Comparison of ENCODE assay signal across 10 cellular contexts in genomic region chr1:31670583-31670944, GRCh38. TPM values are rescaled to one million over a fixed set of nuclear protein-coding genes. Genes with fewer than 3 reads are reported as not detected.
DNase-seq lines count a peak whose midpoint lies in the region; ATAC-seq and TF ChIP-seq lines count a peak whose summit lies in the region.
"Had no signal": no experiment of that assay in that cellular context is flagged by ENCODE, and none has a peak within 500 bp of the region (broad histone marks: within the 10 kb centered on the region; RNA-seq: fewer than 3 reads in every experiment).

No MANE protein-coding gene starts in this region.

- BruUV-seq in Panc1 (replicated peaks; lab: Mats Ljungman, UMichigan), result no TSS peak

- H3K9me3 ChIP-seq in Panc1 (ENCODE audit: control insufficient read depth, insufficient read depth, low read depth, low read length) (no peaks in the 10 kb centered on the region), mucosa of rectum (ENCODE audit: control insufficient read depth in 2 of 2, low read length in 2 of 2) (no peaks in the 10 kb centered on the region), thoracic aorta (no peaks in the 10 kb centered on the region)

- ATAC-seq in Panc1 (no peak), thoracic aorta (ENCODE audit: insufficient number of reproducible peaks, low FRiP score, low read depth) (no peak), HG02678 (IDR thresholded peaks at IDR 0.05; ENCODE audit: unreplicated experiment) (no peak), HG02973 (IDR thresholded peaks at IDR 0.05; ENCODE audit: unreplicated experiment) (no peak)

- H3K4me1 ChIP-seq in Panc1 (ENCODE audit: control insufficient read depth, insufficient read depth, low read length) (peaks cover 36% of the 10 kb centered on the region), mucosa of rectum (ENCODE audit: control insufficient read depth in 2 of 2, insufficient read depth in 2 of 2, low read length in 2 of 2) (peaks cover 32 to 40% of the 10 kb centered on the region in 2 donors), thoracic aorta (ENCODE audit: control insufficient read depth in 1 of 2, low read depth in 2 of 2) (peaks cover 13 to 64% of the 10 kb centered on the region in 2 donors)

- no peaks in the 10 kb centered on the region for H3K36me3 ChIP-seq in Panc1 (ENCODE audit: control insufficient read depth, insufficient read depth, low read length)
- H3K36me3 ChIP-seq in mucosa of rectum (ENCODE audit: control insufficient read depth in 2 of 2, insufficient read depth in 2 of 2, low read length in 2 of 2), result no peaks in the 10 kb centered on the region
- peaks cover 9% of the 10 kb centered on the region for H3K36me3 ChIP-seq in thoracic aorta

- intact Hi-C loops in Panc1 (cut with micrococcal nuclease; ENCODE audit: unreplicated experiment), result no loop called here

- no peak for DNase-seq in Panc1 (ENCODE audit: low read depth, low spot score)
- no peak for DNase-seq in choroid plexus epithelial cell (ENCODE audit: low read depth)
- no peak for DNase-seq in thoracic aorta (ENCODE audit: low spot score)
- no peak for DNase-seq in AG08396 (ENCODE audit: low spot score)

- CTCF ChIA-PET in Panc1 (lab: Charles Lee), result interaction anchor here (1.0 kb wide), 1 partner anchor 45 kb away, joined by 5 read pairs; no protein-coding TSS in a partner anchor

- H3K27ac ChIP-seq in Panc1 (ENCODE audit: low read length), result peak overlapping the region; percentile 52; the same call in 1 of the 2 replicates
- peak overlapping the region; percentile 81 to 88 for H3K27ac ChIP-seq in mucosa of rectum (ENCODE audit: low read depth in 2 of 2, low read length in 2 of 2)
- peak overlapping the region; percentile 70 to 80 for H3K27ac ChIP-seq in thoracic aorta

- TF ChIP-seq CTCF in Panc1 (IDR thresholded peaks at IDR 0.05) (no peak), choroid plexus epithelial cell (conservative IDR thresholded peaks at IDR 0.05; ENCODE audit: low read depth, low read length) (no peak), thoracic aorta (IDR thresholded peaks at IDR 0.05) (no peak)

- H3K27me3 ChIP-seq in Panc1 (ENCODE audit: control insufficient read depth, insufficient read depth, low read length) (no peaks in the 10 kb centered on the region), mucosa of rectum (ENCODE audit: control insufficient read depth in 2 of 2, insufficient read depth in 2 of 2, low read length in 2 of 2) (no peaks in the 10 kb centered on the region), thoracic aorta (replicated peaks; ENCODE audit: insufficient read depth) (no peaks in the 10 kb centered on the region)

- peak overlapping the region; percentile 64 to 73 for H3K9ac ChIP-seq in mucosa of rectum (ENCODE audit: low read depth in 1 of 2, low read length in 2 of 2)

- H3K4me3 ChIP-seq in Panc1 (ENCODE audit: low read depth in 2 of 2, low read length in 2 of 2) (peak overlapping the region in 1 of 2 experiments; percentile 24; a peak in 2 of 4 replicates), choroid plexus epithelial cell (ENCODE audit: low read depth, low read length) (peak overlapping the region; percentile 34), mucosa of rectum (ENCODE audit: low read length in 2 of 2) (peak overlapping the region; percentile 64 to 68), thoracic aorta (peak overlapping the region; percentile 69)

- POLR2A ChIA-PET in Panc1 (lab: Charles Lee), result interaction anchor here (0.7 kb wide), 1 partner anchor 75 kb away, joined by 3 read pairs; no protein-coding TSS in a partner anchor

- in situ Hi-C loops in Panc1 (cut with HindIII; ENCODE audit: low pct_unique_long_range_greater_than_20kb, low sequenced_read_pairs), result no loop called here

RNA-seq across cellular contexts. Expression of gene PEF1, which starts 25.9 kb away (rescaled TPM):
- total RNA-seq in Panc1 (2021; ENCODE audit: unreplicated experiment), result 58.4 TPM
- 60.1 TPM for polyA plus RNA-seq in Panc1 (2012; ENCODE audit: insufficient read length)
- 10 to 100 TPM; 69.2 to 99.5 TPM for total RNA-seq in thoracic aorta

RNA-seq across cellular contexts. Expression of gene COL16A1, which starts 33.3 kb away (rescaled TPM):
- 7.6 TPM for total RNA-seq in Panc1 (2021; ENCODE audit: unreplicated experiment)
- 3.5 TPM for polyA plus RNA-seq in Panc1 (2012; ENCODE audit: insufficient read length)
- total RNA-seq in thoracic aorta, result 100 to 1,000 TPM; 183 to 323 TPM

RNA-seq across cellular contexts. Expression of gene HCRTR1, which starts 53.1 kb away (rescaled TPM):
- 0.18 TPM for total RNA-seq in Panc1 (2021; ENCODE audit: unreplicated experiment)
- not detected for polyA plus RNA-seq in Panc1 (2012; ENCODE audit: insufficient read length)
- total RNA-seq in thoracic aorta, result not detected
- total RNA-seq: fibroblast of lung; HT1080; T-helper 1 cell treated with Interleukin-12 subunit alpha and Interleukin-12 subunit beta and Interleukin-4 antibody, amounts not matched to agents 30 ng/mL and 1 ng/mL, for 36 hours had no signal
- polyA plus RNA-seq: fibroblast of lung had no signal

Comparison
In these comparisons a context has a peak if more than half of its experiments do, and no peak if none do; other contexts are left out.
1. RNA of gene COL16A1, which starts 33.3 kb away (total RNA-seq): 183 to 323 TPM in thoracic aorta; 7.6 TPM in Panc1 (single experiment); every median in the first group is over 10 times any median in the second.
2. Peak in every context shown above with its lines, with median percentiles within 50 percentile points of each other: H3K27ac ChIP-seq.